ENCODE assay signal across 16 cellular contexts in genomic region chr4:86855572-86855971, GRCh38. TPM values are rescaled to one million over a fixed set of nuclear protein-coding genes. Genes with fewer than 3 reads are reported as not detected.
DNase-seq lines count a peak whose midpoint lies in the region; ATAC-seq and TF ChIP-seq lines count a peak whose summit lies in the region.
"Had no signal": no experiment of that assay in that cellular context is flagged by ENCODE, and none has a peak within 500 bp of the region (broad histone marks: within the 10 kb centered on the region; RNA-seq: fewer than 3 reads in every experiment).

No MANE protein-coding gene starts in this region.

- in situ Hi-C loops in astrocyte of the spinal cord (cut with HindIII; ENCODE audit: low sequenced_read_pairs) = no loop called here

- CTCF ChIA-PET in BJ (lab: Yijun Ruan, JAX) = interaction anchor here (1.2 to 1.4 kb wide), 2 partner anchors 9 to 23 kb away, joined by 4 to 7 read pairs; no protein-coding TSS in a partner anchor

- DNase-seq in BJ (ENCODE audit: low read depth) (peak; percentile 84), HT-29 (ENCODE audit: low spot score) (peak; percentile 68), astrocyte of the spinal cord (ENCODE audit: low read depth, low spot score) (peak; percentile 36), kidney tubule cell (ENCODE audit: low spot score) (peak; percentile 79), HuH-7 (ENCODE audit: low spot score) (no peak)
- DNase-seq in stimulated activated CD4-positive, alpha-beta T cell treated with anti-CD3 and anti-CD28 coated beads, Interleukin-2, amount 100 ng/mL, for 24 hours = no peak
- DNase-seq in activated naive CD4-positive, alpha-beta T cell treated with anti-CD3 and anti-CD28 coated beads, Interleukin-2, amount 50 U/mL, for 16 hours = no peak
- DNase-seq: cortex of kidney, head of caudate nucleus, NCI-H2107, occipital lobe had no signal

- H3K27me3 ChIP-seq in BJ (ENCODE audit: control insufficient read depth, insufficient read depth, low read length) = no peaks in the 10 kb centered on the region

- no peaks in the 10 kb centered on the region for H3K36me3 ChIP-seq in BJ (ENCODE audit: control insufficient read depth, insufficient read depth, low read length)

- no peak for TF ChIP-seq CTCF in BJ (IDR thresholded peaks at IDR 0.05; ENCODE audit: insufficient read depth, low read depth, low read length)
- no peak for TF ChIP-seq CTCF in astrocyte of the spinal cord (IDR thresholded peaks at IDR 0.05; ENCODE audit: low read depth, low read length)

- POLR2A ChIA-PET in BJ (lab: Charles Lee) = interaction anchor here (0.6 kb wide), 1 partner anchor 28 kb away, joined by 3 read pairs; no protein-coding TSS in a partner anchor

- ATAC-seq in HG02870 (IDR thresholded peaks at IDR 0.05; ENCODE audit: unreplicated experiment) = no peak
- ATAC-seq: activated naive CD4-positive, alpha-beta T cell treated with anti-CD3 and anti-CD28 coated beads, Interleukin-2, amount 50 U/mL, for 72 hours had no signal

- H3K4me3 ChIP-seq in BJ (ENCODE audit: low read depth, low read length) (no peak overlapping the region), astrocyte of the spinal cord (ENCODE audit: low read depth, low read length) (no peak overlapping the region)

RNA-seq across cellular contexts. Expression of gene SLC10A6, which starts 6.4 kb away (rescaled TPM):
- 0.72 and 0.98 TPM in 2 replicates for polyA plus RNA-seq in BJ (2011; rRNA removed)
- 3.1 and 4.0 TPM in 2 replicates for polyA minus RNA-seq in BJ (2011; rRNA and poly(A)+ RNA removed)
- total RNA-seq in HT-29 (2014; rRNA removed; shearing (Covaris generic)) = not detected in 2 replicates
- total RNA-seq: activated CD8-positive, alpha-beta memory T cell treated with anti-CD3 and anti-CD28 coated beads for 36 hours; activated naive CD4-positive, alpha-beta T cell treated with anti-CD3 and anti-CD28 coated beads, Interleukin-2, amount 50 U/mL, for 72 hours; Caco-2; occipital lobe had no signal

RNA-seq across cellular contexts. Expression of gene C4orf36, which starts 36.6 kb away (rescaled TPM):
- polyA plus RNA-seq in BJ (2011; rRNA removed) = 3.0 and 3.1 TPM in 2 replicates
- polyA minus RNA-seq in BJ (2011; rRNA and poly(A)+ RNA removed) = 0.46 and 0.85 TPM in 2 replicates
- total RNA-seq in HT-29 (2014; rRNA removed; shearing (Covaris generic)) = 0.10 and 0.41 TPM in 2 replicates
- total RNA-seq: activated naive CD4-positive, alpha-beta T cell treated with anti-CD3 and anti-CD28 coated beads, Interleukin-2, amount 50 U/mL, for 72 hours; lung microvascular endothelial cell had no signal

Comparison
In these comparisons a context has a peak if more than half of its experiments do, and no peak if none do; other contexts are left out.
1. DNase-seq: peak in BJ (single experiment), HT-29 (single experiment), astrocyte of the spinal cord (single experiment) and kidney tubule cell (single experiment); none in HuH-7 (single experiment), stimulated activated CD4-positive, alpha-beta T cell treated with anti-CD3 and anti-CD28 coated beads, Interleukin-2, amount 100 ng/mL, for 24 hours (0 of 2) and activated naive CD4-positive, alpha-beta T cell treated with anti-CD3 and anti-CD28 coated beads, Interleukin-2, amount 50 U/mL, for 16 hours (single experiment).